1 cellular context compared by ENCODE assay signal in the genomic region with DNA sequence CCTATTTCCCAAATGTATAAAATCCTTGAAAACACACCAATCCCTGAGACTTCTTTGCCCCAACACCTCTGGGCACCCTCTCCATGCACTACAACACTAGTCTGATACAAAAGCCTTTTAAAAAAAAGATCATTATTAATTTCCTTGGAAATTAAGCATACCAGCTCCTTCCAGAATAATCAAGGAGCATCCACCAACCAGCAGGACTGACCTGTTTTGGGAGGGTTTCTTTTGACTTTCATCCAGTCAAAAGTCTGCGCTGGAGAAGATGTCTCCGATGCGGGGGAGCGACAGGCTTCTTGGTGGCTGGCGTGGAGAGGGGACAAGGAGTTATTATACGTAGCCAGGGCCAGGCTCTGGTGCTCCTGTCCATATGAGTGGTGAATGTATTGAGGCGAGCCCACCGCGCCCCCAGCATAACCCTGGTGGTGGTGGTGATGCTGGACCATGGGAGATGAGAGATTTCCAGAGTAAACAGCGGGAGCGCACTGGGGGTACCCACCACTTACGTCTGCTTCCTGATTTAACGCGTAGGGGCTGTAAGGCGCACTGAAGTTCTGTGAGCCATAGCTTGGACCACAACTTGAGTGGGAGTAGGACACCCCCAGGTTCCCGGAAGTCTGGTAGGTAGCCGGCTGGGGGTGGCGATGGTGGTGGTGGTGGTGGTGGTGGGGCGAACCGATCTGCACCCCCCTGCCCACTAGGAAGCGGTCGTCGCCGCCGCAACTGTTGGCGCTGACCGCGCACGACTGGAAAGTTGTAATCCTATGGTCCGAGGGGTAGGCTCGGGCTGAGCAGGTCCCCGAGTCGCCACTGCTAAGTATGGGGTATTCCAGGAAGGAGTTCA.
TF ChIP-seq lines count a peak whose summit lies in the region.

No MANE protein-coding gene starts in this region.

TF ChIP-seq in H1, 55 proteins besides CTCF, POLR2A, EP300 and RAD21:
- TF ChIP-seq SAP30 (IDR thresholded peaks at IDR 0.05; ENCODE audit: insufficient read depth, insufficient replicate concordance, low read length) (no peak), KDM4A (IDR thresholded peaks at IDR 0.05; ENCODE audit: low read depth, low read length, severe bottlenecking) (no peak), SIX5 (IDR thresholded peaks at IDR 0.05; ENCODE audit: low read depth, low read length) (no peak), SP2 (IDR thresholded peaks at IDR 0.05; ENCODE audit: low read length) (no peak), EZH2 (IDR thresholded peaks at IDR 0.05; ENCODE audit: low read depth, low read length, severe bottlenecking) (peak; percentile 55), SUZ12 (IDR thresholded peaks at IDR 0.05; ENCODE audit: low read length) (peak; percentile 81), CHD1 (IDR thresholded peaks at IDR 0.05; ENCODE audit: low read depth, low read length) (no peak), RXRA (IDR thresholded peaks at IDR 0.05; ENCODE audit: insufficient read depth, low read depth, low read length) (no peak), SIRT6 (IDR thresholded peaks at IDR 0.05; ENCODE audit: low read length) (no peak), RNF2 (IDR thresholded peaks at IDR 0.05; ENCODE audit: borderline replicate concordance, low read depth, low read length, missing control alignments, poor library complexity, severe bottlenecking) (no peak), TCF12 (IDR thresholded peaks at IDR 0.05; ENCODE audit: low read depth, low read length) (no peak), CHD2 (IDR thresholded peaks at IDR 0.05; ENCODE audit: low read length) (no peak), POU5F1 (IDR thresholded peaks at IDR 0.05; ENCODE audit: low read depth, low read length) (no peak)
- TF ChIP-seq, protein P1, sequence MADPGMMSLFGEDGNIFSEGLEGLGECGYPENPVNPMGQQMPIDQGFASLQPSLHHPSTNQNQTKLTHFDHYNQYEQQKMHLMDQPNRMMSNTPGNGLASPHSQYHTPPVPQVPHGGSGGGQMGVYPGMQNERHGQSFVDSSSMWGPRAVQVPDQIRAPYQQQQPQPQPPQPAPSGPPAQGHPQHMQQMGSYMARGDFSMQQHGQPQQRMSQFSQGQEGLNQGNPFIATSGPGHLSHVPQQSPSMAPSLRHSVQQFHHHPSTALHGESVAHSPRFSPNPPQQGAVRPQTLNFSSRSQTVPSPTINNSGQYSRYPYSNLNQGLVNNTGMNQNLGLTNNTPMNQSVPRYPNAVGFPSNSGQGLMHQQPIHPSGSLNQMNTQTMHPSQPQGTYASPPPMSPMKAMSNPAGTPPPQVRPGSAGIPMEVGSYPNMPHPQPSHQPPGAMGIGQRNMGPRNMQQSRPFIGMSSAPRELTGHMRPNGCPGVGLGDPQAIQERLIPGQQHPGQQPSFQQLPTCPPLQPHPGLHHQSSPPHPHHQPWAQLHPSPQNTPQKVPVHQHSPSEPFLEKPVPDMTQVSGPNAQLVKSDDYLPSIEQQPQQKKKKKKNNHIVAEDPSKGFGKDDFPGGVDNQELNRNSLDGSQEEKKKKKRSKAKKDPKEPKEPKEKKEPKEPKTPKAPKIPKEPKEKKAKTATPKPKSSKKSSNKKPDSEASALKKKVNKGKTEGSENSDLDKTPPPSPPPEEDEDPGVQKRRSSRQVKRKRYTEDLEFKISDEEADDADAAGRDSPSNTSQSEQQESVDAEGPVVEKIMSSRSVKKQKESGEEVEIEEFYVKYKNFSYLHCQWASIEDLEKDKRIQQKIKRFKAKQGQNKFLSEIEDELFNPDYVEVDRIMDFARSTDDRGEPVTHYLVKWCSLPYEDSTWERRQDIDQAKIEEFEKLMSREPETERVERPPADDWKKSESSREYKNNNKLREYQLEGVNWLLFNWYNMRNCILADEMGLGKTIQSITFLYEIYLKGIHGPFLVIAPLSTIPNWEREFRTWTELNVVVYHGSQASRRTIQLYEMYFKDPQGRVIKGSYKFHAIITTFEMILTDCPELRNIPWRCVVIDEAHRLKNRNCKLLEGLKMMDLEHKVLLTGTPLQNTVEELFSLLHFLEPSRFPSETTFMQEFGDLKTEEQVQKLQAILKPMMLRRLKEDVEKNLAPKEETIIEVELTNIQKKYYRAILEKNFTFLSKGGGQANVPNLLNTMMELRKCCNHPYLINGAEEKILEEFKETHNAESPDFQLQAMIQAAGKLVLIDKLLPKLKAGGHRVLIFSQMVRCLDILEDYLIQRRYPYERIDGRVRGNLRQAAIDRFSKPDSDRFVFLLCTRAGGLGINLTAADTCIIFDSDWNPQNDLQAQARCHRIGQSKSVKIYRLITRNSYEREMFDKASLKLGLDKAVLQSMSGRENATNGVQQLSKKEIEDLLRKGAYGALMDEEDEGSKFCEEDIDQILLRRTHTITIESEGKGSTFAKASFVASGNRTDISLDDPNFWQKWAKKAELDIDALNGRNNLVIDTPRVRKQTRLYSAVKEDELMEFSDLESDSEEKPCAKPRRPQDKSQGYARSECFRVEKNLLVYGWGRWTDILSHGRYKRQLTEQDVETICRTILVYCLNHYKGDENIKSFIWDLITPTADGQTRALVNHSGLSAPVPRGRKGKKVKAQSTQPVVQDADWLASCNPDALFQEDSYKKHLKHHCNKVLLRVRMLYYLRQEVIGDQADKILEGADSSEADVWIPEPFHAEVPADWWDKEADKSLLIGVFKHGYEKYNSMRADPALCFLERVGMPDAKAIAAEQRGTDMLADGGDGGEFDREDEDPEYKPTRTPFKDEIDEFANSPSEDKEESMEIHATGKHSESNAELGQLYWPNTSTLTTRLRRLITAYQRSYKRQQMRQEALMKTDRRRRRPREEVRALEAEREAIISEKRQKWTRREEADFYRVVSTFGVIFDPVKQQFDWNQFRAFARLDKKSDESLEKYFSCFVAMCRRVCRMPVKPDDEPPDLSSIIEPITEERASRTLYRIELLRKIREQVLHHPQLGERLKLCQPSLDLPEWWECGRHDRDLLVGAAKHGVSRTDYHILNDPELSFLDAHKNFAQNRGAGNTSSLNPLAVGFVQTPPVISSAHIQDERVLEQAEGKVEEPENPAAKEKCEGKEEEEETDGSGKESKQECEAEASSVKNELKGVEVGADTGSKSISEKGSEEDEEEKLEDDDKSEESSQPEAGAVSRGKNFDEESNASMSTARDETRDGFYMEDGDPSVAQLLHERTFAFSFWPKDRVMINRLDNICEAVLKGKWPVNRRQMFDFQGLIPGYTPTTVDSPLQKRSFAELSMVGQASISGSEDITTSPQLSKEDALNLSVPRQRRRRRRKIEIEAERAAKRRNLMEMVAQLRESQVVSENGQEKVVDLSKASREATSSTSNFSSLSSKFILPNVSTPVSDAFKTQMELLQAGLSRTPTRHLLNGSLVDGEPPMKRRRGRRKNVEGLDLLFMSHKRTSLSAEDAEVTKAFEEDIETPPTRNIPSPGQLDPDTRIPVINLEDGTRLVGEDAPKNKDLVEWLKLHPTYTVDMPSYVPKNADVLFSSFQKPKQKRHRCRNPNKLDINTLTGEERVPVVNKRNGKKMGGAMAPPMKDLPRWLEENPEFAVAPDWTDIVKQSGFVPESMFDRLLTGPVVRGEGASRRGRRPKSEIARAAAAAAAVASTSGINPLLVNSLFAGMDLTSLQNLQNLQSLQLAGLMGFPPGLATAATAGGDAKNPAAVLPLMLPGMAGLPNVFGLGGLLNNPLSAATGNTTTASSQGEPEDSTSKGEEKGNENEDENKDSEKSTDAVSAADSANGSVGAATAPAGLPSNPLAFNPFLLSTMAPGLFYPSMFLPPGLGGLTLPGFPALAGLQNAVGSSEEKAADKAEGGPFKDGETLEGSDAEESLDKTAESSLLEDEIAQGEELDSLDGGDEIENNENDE (IDR thresholded peaks at IDR 0.05; ENCODE audit: insufficient replicate concordance, low read length), result no peak
- TF ChIP-seq, protein P2, sequence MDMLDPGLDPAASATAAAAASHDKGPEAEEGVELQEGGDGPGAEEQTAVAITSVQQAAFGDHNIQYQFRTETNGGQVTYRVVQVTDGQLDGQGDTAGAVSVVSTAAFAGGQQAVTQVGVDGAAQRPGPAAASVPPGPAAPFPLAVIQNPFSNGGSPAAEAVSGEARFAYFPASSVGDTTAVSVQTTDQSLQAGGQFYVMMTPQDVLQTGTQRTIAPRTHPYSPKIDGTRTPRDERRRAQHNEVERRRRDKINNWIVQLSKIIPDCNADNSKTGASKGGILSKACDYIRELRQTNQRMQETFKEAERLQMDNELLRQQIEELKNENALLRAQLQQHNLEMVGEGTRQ (IDR thresholded peaks at IDR 0.05; ENCODE audit: low read length), result no peak
TF ChIP-seq in H1: peak in this region for 2.
